In the genomic region with DNA sequence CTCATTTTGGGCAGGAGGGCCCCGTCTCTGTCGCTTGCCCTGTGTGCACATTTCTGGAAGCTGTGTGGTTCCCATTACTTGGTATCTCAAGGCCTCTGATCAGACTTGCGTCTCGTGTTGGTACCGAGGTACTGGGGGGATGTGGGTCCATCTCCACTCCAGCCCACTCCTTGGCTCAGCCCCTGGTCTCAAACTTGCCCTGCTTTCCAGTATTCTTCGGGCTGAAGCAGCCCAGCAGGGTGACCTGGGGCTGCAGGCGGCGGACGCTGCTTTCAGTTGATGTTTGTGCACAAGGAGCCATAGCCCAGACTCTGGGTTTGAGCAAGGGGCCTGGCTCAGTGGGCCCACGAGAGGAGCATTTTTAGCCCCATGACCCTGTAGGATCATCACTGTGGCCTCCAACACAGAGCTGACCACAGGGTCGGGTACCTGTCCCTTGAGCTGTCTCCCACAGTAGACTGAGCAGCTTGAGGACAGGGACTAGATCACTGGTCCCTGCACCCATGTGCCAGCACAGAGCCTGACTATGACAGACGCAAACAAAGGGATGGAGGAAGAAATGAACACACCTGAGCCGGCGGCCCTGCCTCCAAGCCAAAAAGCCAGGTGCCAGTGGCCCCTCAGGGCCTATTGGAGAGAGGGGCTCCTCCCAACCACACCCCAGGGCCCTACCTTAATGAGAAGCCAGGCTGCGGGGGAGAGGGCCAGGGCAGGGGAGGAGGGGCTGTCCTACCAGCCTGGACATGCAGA, we compare ENCODE assay signal across 21 cellular contexts. TPM values are rescaled to one million over a fixed set of nuclear protein-coding genes. Genes with fewer than 3 reads are reported as not detected.
DNase-seq lines count a peak whose midpoint lies in the region; ATAC-seq, FAIRE-seq and TF ChIP-seq lines count a peak whose summit lies in the region.
"Had no signal": no experiment of that assay in that cellular context is flagged by ENCODE, and none has a peak within 500 bp of the region (broad histone marks: within the 10 kb centered on the region; RNA-seq: fewer than 3 reads in every experiment).

No MANE protein-coding gene starts in this region.

- peaks cover 10% of the 10 kb centered on the region for H3K27me3 Mint-ChIP-seq in type B pancreatic cell

- no peak for TF ChIP-seq EP300 in sigmoid colon (IDR thresholded peaks at IDR 0.05)

- H2AK5ac ChIP-seq in IMR-90 (ENCODE audit: low read depth, low read length) = no peak overlapping the region

- no peak overlapping the region for H4K8ac ChIP-seq in IMR-90 (ENCODE audit: low read depth in 2 of 2, low read length in 2 of 2)

- no peak overlapping the region for H2AK9ac ChIP-seq in IMR-90 (replicated peaks; ENCODE audit: low read depth, low read length, poor library complexity)

- H3K36me3 ChIP-seq in IMR-90 (ENCODE audit: control insufficient read depth, insufficient read depth, low read length) (no peaks in the 10 kb centered on the region), kidney (ENCODE audit: control insufficient read depth in 1 of 2, insufficient read depth in 2 of 2, low read length in 2 of 2) (no peaks in the 10 kb centered on the region), sigmoid colon (no peaks in the 10 kb centered on the region)
- H3K36me3 ChIP-seq: HAP-1 had no signal

- no peak overlapping the region for H3K4ac ChIP-seq in IMR-90 (ENCODE audit: low read depth, low read length)

- H2AFZ ChIP-seq in IMR-90 (replicated peaks; ENCODE audit: low read length, poor library complexity) = peak overlapping the region; percentile 43

- TF ChIP-seq POLR2A in IMR-90 (IDR thresholded peaks at IDR 0.05; ENCODE audit: low read depth, low read length) (no peak), sigmoid colon (IDR thresholded peaks at IDR 0.05) (no peak)

- FAIRE-seq in kidney (lab: Jason Lieb, UNC) = no peak
- FAIRE-seq: D721Med, G401.6, GM12891, HTR-8/SVneo had no signal

- in situ Hi-C loops in IMR-90 (cut with MboI; ENCODE audit: low sequenced_read_pairs) = no loop called here

- H2BK15ac ChIP-seq in IMR-90 (ENCODE audit: low read depth, low read length) = no peak overlapping the region

- TF ChIP-seq CTCF in IMR-90 (conservative IDR thresholded peaks at IDR 0.05; ENCODE audit: low read depth, low read length) (no peak), kidney (IDR thresholded peaks at IDR 0.05; ENCODE audit: borderline replicate concordance, extremely low read depth, insufficient read depth) (no peak), sigmoid colon (IDR thresholded peaks at IDR 0.05) (no peak), type B pancreatic cell (conservative IDR thresholded peaks at IDR 0.05) (no peak)

- CTCF ChIA-PET in IMR-90 (lab: Yijun Ruan, JAX) = no interaction called here

- H3K9me3 ChIP-seq in IMR-90 (ENCODE audit: control insufficient read depth, insufficient read depth, low read length) (peaks cover 5% of the 10 kb centered on the region; the same call in 1 of the 2 replicates), kidney (ENCODE audit: control insufficient read depth in 1 of 2, low read length in 2 of 2) (peaks cover 0 to 7% of the 10 kb centered on the region in 2 donors), sigmoid colon (peaks cover 0 to 5% (median 0%) of the 10 kb centered on the region in 4 donors)

- H3K4me3 ChIP-seq in IMR-90 (ENCODE audit: insufficient read depth, low read depth, low read length) (no peak overlapping the region), kidney (ENCODE audit: low read length in 2 of 2) (no peak overlapping the region), sigmoid colon (no peak overlapping the region)
- H3K4me3 ChIP-seq: HAP-1 had no signal

- H3K18ac ChIP-seq in IMR-90 (ENCODE audit: low read depth, low read length) = no peak overlapping the region

- H3K4me2 ChIP-seq in IMR-90 (ENCODE audit: low read depth, low read length) = no peak overlapping the region

- H3K27me3 ChIP-seq in IMR-90 (ENCODE audit: control insufficient read depth, insufficient read depth, low read length) = peaks cover 6% of the 10 kb centered on the region
- H3K27me3 ChIP-seq in sigmoid colon = no peaks in the 10 kb centered on the region

- no peak overlapping the region for H2BK5ac ChIP-seq in IMR-90 (ENCODE audit: low read depth, low read length, poor library complexity, severe bottlenecking)

- H3K9ac ChIP-seq in IMR-90 (ENCODE audit: low read depth, low read length) (no peak overlapping the region), kidney (ENCODE audit: low read length in 2 of 2) (no peak overlapping the region)

- no TSS peak for BruUV-seq in IMR-90 (replicated peaks; lab: Mats Ljungman, UMichigan)

- POLR2A ChIA-PET in IMR-90 (lab: Charles Lee; ENCODE audit: unreplicated experiment) = no interaction called here

- H3K14ac ChIP-seq in IMR-90 (replicated peaks; ENCODE audit: low read depth, low read length) = no peak overlapping the region

- H3K4me1 Mint-ChIP-seq in type B pancreatic cell (ENCODE audit: unreplicated experiment) = no peaks in the 10 kb centered on the region
- H3K4me1 Mint-ChIP-seq: CD14-positive monocyte had no signal

- ATAC-seq in Right ventricle myocardium inferior = no peak
- no peak for ATAC-seq in left cardiac atrium
- no peak for ATAC-seq in IMR-90 (ENCODE audit: low read depth)
- no peak for ATAC-seq in GM21723 (IDR thresholded peaks at IDR 0.05; ENCODE audit: unreplicated experiment)
- no peak for ATAC-seq in HG02798 (IDR thresholded peaks at IDR 0.05; ENCODE audit: poor library complexity, unreplicated experiment)
- ATAC-seq: CD8-positive, alpha-beta T cell had no signal

- H3K4me1 ChIP-seq in IMR-90 (ENCODE audit: control insufficient read depth, insufficient read depth, low read length) (no peaks in the 10 kb centered on the region), kidney (ENCODE audit: control insufficient read depth in 1 of 2, insufficient read depth in 1 of 2, low read depth in 1 of 2, low read length in 2 of 2) (no peaks in the 10 kb centered on the region), sigmoid colon (no peaks in the 10 kb centered on the region)
- H3K4me1 ChIP-seq: HAP-1 had no signal

- H3K36me3 Mint-ChIP-seq in type B pancreatic cell = no peaks in the 10 kb centered on the region
- H3K36me3 Mint-ChIP-seq: CD14-positive monocyte; CD8-positive, alpha-beta T cell had no signal

- no peak for TF ChIP-seq RAD21 in IMR-90 (IDR thresholded peaks at IDR 0.05; ENCODE audit: low read length)

- H3K27ac Mint-ChIP-seq in type B pancreatic cell = no peak overlapping the region
- H3K27ac Mint-ChIP-seq: CD14-positive monocyte; CD8-positive, alpha-beta T cell had no signal

- H3K27ac ChIP-seq in IMR-90 (ENCODE audit: insufficient read depth, low read length) = no peak overlapping the region
- H3K27ac ChIP-seq in kidney (ENCODE audit: low read depth in 2 of 2, low read length in 2 of 2) = no peak overlapping the region
- H3K27ac ChIP-seq in sigmoid colon = no peak overlapping the region
- H3K27ac ChIP-seq: 22Rv1 had no signal

- intact Hi-C loops in Right ventricle myocardium inferior (cut with DNase I) = no loop called here
- intact Hi-C loops in left cardiac atrium (cut with DNase I) = no loop called here
- intact Hi-C loops in IMR-90 (cut with micrococcal nuclease) = no loop called here
- intact Hi-C loops in kidney (cut with DNase I) = no loop called here
- intact Hi-C loops in sigmoid colon (cut with DNase I) = no loop called here

- dilution Hi-C loops in IMR-90 (cut with HindIII; ENCODE audit: low sequenced_read_pairs, unreplicated experiment) = no loop called here

- H3K9me3 Mint-ChIP-seq in type B pancreatic cell = peaks cover 10% of the 10 kb centered on the region

- no peak overlapping the region for H3K56ac ChIP-seq in IMR-90 (ENCODE audit: extremely low read depth, insufficient read depth, low read length)

- WGBS in IMR-90 (ENCODE audit: extremely low coverage in 2 of 2, insufficient read length in 1 of 2), 2 experiments = 54% methylated on average over 4 of the region's 15 CpGs; no CpG with 5 or more reads in 1 of the 2 experiments
- 85 to 88% methylated on average over 15 of the region's 15 CpGs for WGBS in sigmoid colon, 2 donors

- H2BK120ac ChIP-seq in IMR-90 (ENCODE audit: low read depth, low read length) = no peak overlapping the region

- no peak overlapping the region for H2BK20ac ChIP-seq in IMR-90 (ENCODE audit: low read depth, low read length)

- no peaks in the 10 kb centered on the region for H3K79me1 ChIP-seq in IMR-90 (ENCODE audit: low read depth in 1 of 2, low read length in 2 of 2)

- H4K20me1 ChIP-seq in IMR-90 (ENCODE audit: insufficient read depth, low read length) = no peaks in the 10 kb centered on the region

- H3K4me3 Mint-ChIP-seq in type B pancreatic cell = no peak overlapping the region
- H3K4me3 Mint-ChIP-seq: CD14-positive monocyte; CD8-positive, alpha-beta T cell had no signal

- no peak overlapping the region for H3K23ac ChIP-seq in IMR-90 (ENCODE audit: low read depth, low read length)

- H4K91ac ChIP-seq in IMR-90 (ENCODE audit: insufficient read depth, low read depth, low read length) = no peak overlapping the region

- no peaks in the 10 kb centered on the region for H3K9me1 ChIP-seq in IMR-90 (ENCODE audit: insufficient read depth, low read length)

- peak; percentile 11 for DNase-seq in Right ventricle myocardium inferior (ENCODE audit: missing footprints)
- DNase-seq in left cardiac atrium = no peak
- no peak for DNase-seq in IMR-90
- DNase-seq in kidney = peak; percentile 41
- DNase-seq in sigmoid colon = peak; percentile 27
- DNase-seq in type B pancreatic cell (ENCODE audit: extremely low spot score, unreplicated experiment) = no peak
- DNase-seq: CD8-positive, alpha-beta T cell; COR-L47; DMS153; DMS79 treated with DMSO at 0.1 percent for 48 hours; EL; GOT3 had no signal

- no peak overlapping the region for H4K5ac ChIP-seq in IMR-90 (ENCODE audit: low read depth, low read length)

TF ChIP-seq in IMR-90, 13 proteins besides CTCF, POLR2A, EP300 and RAD21 (continues in another document):
- TF ChIP-seq, protein P1, sequence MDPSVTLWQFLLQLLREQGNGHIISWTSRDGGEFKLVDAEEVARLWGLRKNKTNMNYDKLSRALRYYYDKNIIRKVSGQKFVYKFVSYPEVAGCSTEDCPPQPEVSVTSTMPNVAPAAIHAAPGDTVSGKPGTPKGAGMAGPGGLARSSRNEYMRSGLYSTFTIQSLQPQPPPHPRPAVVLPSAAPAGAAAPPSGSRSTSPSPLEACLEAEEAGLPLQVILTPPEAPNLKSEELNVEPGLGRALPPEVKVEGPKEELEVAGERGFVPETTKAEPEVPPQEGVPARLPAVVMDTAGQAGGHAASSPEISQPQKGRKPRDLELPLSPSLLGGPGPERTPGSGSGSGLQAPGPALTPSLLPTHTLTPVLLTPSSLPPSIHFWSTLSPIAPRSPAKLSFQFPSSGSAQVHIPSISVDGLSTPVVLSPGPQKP (IDR thresholded peaks at IDR 0.05; ENCODE audit: borderline replicate concordance, low read depth, low read length) = no peak

RNA-seq across cellular contexts. Expression of a gene that starts 46.8 kb away (rescaled TPM):
- total RNA-seq in Right ventricle myocardium inferior = 0.05 TPM
- under 1 TPM; 0.12 to 0.39 TPM for total RNA-seq in left cardiac atrium
- total RNA-seq in IMR-90 (2012; rRNA removed) = under 0.01 TPM in 1 of 2 replicates, not detected in the other
- 0.06 and 0.09 TPM in 2 replicates for polyA plus RNA-seq in IMR-90 (2012; rRNA removed)
- polyA plus RNA-seq in IMR-90 (2012; cell fraction: cytosol; rRNA removed) = 0.02 TPM in 1 of 2 replicates, not detected in the other
- 0.37 and 0.48 TPM in 2 replicates for polyA plus RNA-seq in IMR-90 (2012; cell fraction: nucleus; rRNA removed; ENCODE audit: low replicate concordance)
- total RNA-seq in kidney = 0.85 TPM
- polyA plus RNA-seq in kidney (ENCODE audit: insufficient read depth, low read depth, low replicate concordance) = 0.54 TPM
- 1 to 10 TPM in 3 of 4 donors, under 1 TPM in 1; 0.49 to 2.8 (median 1.5) TPM for total RNA-seq in sigmoid colon
- under 1 TPM in 1 of 3 donors, not detected in 2; 0.80 TPM for polyA plus RNA-seq in sigmoid colon
- total RNA-seq in type B pancreatic cell (ENCODE audit: low replicate concordance) = 0.70 and 3.0 TPM in 2 replicates
- polyA plus RNA-seq: CD14-positive monocyte had no signal

Comparison
In these comparisons a context has a peak if more than half of its experiments do, and no peak if none do; other contexts are left out.
1. DNase-seq: peak in Right ventricle myocardium inferior (single experiment), kidney (single experiment) and sigmoid colon (single experiment); none in left cardiac atrium (single experiment), IMR-90 (single experiment) and type B pancreatic cell (single experiment).